Comparison of ENCODE assay signal across 20 cellular contexts in genomic region chr13:104869501-104869900, GRCh38.
A peak's percentile ranks its signal among the peaks of the same experiment; 100 is the strongest.
DNase-seq lines count a peak whose midpoint lies in the region; ATAC-seq and TF ChIP-seq lines count a peak whose summit lies in the region.
"Had no signal": no experiment of that assay in that cellular context is flagged by ENCODE, and none has a peak within 500 bp of the region (broad histone marks: within the 10 kb centered on the region; RNA-seq: fewer than 3 reads in every experiment).

No MANE protein-coding gene starts in this region.

- ATAC-seq in DND-41 (ENCODE audit: insufficient read depth, low read depth) (peak; percentile 95), foreskin keratinocyte (no peak)

- H3K4me2 ChIP-seq in DND-41 (ENCODE audit: insufficient read depth, low read length) (no peak overlapping the region), OCI-LY7 (ENCODE audit: low read length) (no peak overlapping the region)

- DNase-seq in DND-41 (no peak), HL-60 (ENCODE audit: low read depth in 1 of 2, low spot score in 1 of 2) (peak; percentile 57 to 66), SJCRH30 (no peak), foreskin keratinocyte (peak; percentile 17 to 21), NCI-H524 (lab: John Stamatoyannopoulos, UW) (no peak), NCI-H446 treated with DMSO at 0.1 percent for 48 hours (lab: John Stamatoyannopoulos, UW) (no peak), OCI-LY7 (ENCODE audit: low spot score) (no peak)
- no peak for DNase-seq in activated CD4-positive, alpha-beta memory T cell treated with anti-CD3 and anti-CD28 coated beads, Interleukin-2, amount 10 ng/mL, durations not matched to agents 7 days and 5 days
- DNase-seq: activated CD4-positive, CD25-positive, alpha-beta regulatory T cell; activated T-cell treated with anti-CD3 and anti-CD28 coated beads for 4 hours; Caco-2; glutamatergic neuron; GM23248; midbrain; NCI-H1436 treated with DMSO at 0.1 percent for 48 hours; NCI-H345; Peyer's patch had no signal

- H3K79me2 ChIP-seq in DND-41 (ENCODE audit: insufficient read depth, low read length) (no peaks in the 10 kb centered on the region), OCI-LY7 (ENCODE audit: insufficient read depth, low read depth, low read length) (no peaks in the 10 kb centered on the region)

- BruUV-seq in OCI-LY7 (replicated peaks; lab: Mats Ljungman, UMichigan) = no TSS peak

- peaks cover 6% of the 10 kb centered on the region for H3K4me1 Mint-ChIP-seq in activated CD4-positive, alpha-beta memory T cell treated with anti-CD3 and anti-CD28 coated beads, Interleukin-2, amount 10 ng/mL, durations not matched to agents 7 days and 5 days

- POLR2A ChIA-PET in activated CD4-positive, alpha-beta memory T cell treated with anti-CD3 and anti-CD28 coated beads, Interleukin-2, amount 10 ng/mL, durations not matched to agents 7 days and 5 days (lab: Charles Lee) = no interaction called here
- POLR2A ChIA-PET in OCI-LY7 (lab: Charles Lee) = interaction anchor here (0.6 kb wide), 1 partner anchor 1177 kb away, joined by 3 read pairs; no protein-coding TSS in a partner anchor

- H3K27me3 Mint-ChIP-seq in activated CD4-positive, alpha-beta memory T cell treated with anti-CD3 and anti-CD28 coated beads, Interleukin-2, amount 10 ng/mL, durations not matched to agents 7 days and 5 days = no peaks in the 10 kb centered on the region
- H3K27me3 Mint-ChIP-seq: activated naive CD8-positive, alpha-beta T cell; IgD-negative memory B cell had no signal

- no peaks in the 10 kb centered on the region for H3K9me2 ChIP-seq in OCI-LY7 (ENCODE audit: insufficient read depth, low read length)

- H3K4me3 Mint-ChIP-seq in activated CD4-positive, alpha-beta memory T cell treated with anti-CD3 and anti-CD28 coated beads, Interleukin-2, amount 10 ng/mL, durations not matched to agents 7 days and 5 days = no peak overlapping the region
- H3K4me3 Mint-ChIP-seq: activated naive CD8-positive, alpha-beta T cell; IgD-negative memory B cell had no signal

- H3K36me3 Mint-ChIP-seq in activated CD4-positive, alpha-beta memory T cell treated with anti-CD3 and anti-CD28 coated beads, Interleukin-2, amount 10 ng/mL, durations not matched to agents 7 days and 5 days (ENCODE audit: low read depth) = no peaks in the 10 kb centered on the region
- H3K36me3 Mint-ChIP-seq: IgD-negative memory B cell had no signal

- H2AFZ ChIP-seq in DND-41 (ENCODE audit: low read depth, low read length) = no peak overlapping the region
- H2AFZ ChIP-seq in OCI-LY7 (ENCODE audit: low read length) = no peak overlapping the region
- H2AFZ ChIP-seq: GM23248 had no signal

- H3K9me3 ChIP-seq in DND-41 (ENCODE audit: insufficient read depth, low read length, severe bottlenecking) (peaks cover 12% of the 10 kb centered on the region), SJCRH30 (replicated peaks) (0 out of 2 replicates have a peak, but pooled peaks cover 3% of the 10 kb centered on the region), OCI-LY7 (ENCODE audit: low read length) (no peaks in the 10 kb centered on the region)
- H3K9me3 ChIP-seq: Caco-2, Peyer's patch had no signal

- TF ChIP-seq CTCF in DND-41 (IDR thresholded peaks at IDR 0.05; ENCODE audit: borderline replicate concordance, extremely low read depth, low read length, poor library complexity, severe bottlenecking) (no peak), HL-60 (IDR thresholded peaks at IDR 0.05; ENCODE audit: insufficient read depth, low read length) (no peak), foreskin keratinocyte (conservative IDR thresholded peaks at IDR 0.05) (no peak), OCI-LY7 (conservative IDR thresholded peaks at IDR 0.05; ENCODE audit: low read length) (no peak)

- H3K4me3 ChIP-seq in DND-41 (ENCODE audit: low read depth in 1 of 2, low read length in 2 of 2) = no peak overlapping the region
- no peak overlapping the region for H3K4me3 ChIP-seq in HL-60 (replicated peaks; ENCODE audit: insufficient read depth, low read length)
- no peak overlapping the region for H3K4me3 ChIP-seq in SJCRH30
- no peak overlapping the region for H3K4me3 ChIP-seq in OCI-LY7 (ENCODE audit: low read depth, low read length, poor library complexity, severe bottlenecking)
- H3K4me3 ChIP-seq: GM23248, Peyer's patch had no signal

- H3K36me3 ChIP-seq in DND-41 (ENCODE audit: insufficient read depth, low read length) = no peaks in the 10 kb centered on the region
- no peaks in the 10 kb centered on the region for H3K36me3 ChIP-seq in SJCRH30
- no peaks in the 10 kb centered on the region for H3K36me3 ChIP-seq in OCI-LY7 (ENCODE audit: insufficient read depth, low read length)
- H3K36me3 ChIP-seq: Peyer's patch had no signal

- H4K20me1 ChIP-seq in DND-41 (ENCODE audit: insufficient read depth, low read length) (no peaks in the 10 kb centered on the region), OCI-LY7 (ENCODE audit: insufficient read depth, low read length) (no peaks in the 10 kb centered on the region)

- H3K27ac ChIP-seq in DND-41 (ENCODE audit: low read length) = peak overlapping the region; percentile 51; the same call in 1 of the 2 replicates
- H3K27ac ChIP-seq in HL-60 (replicated peaks) = peak overlapping the region; percentile 64
- H3K27ac ChIP-seq in SJCRH30 = peak overlapping the region; percentile 29
- no peak overlapping the region for H3K27ac ChIP-seq in foreskin keratinocyte
- no peak overlapping the region for H3K27ac ChIP-seq in OCI-LY7 (ENCODE audit: low read depth, low read length, poor library complexity, severe bottlenecking)
- H3K27ac ChIP-seq: epithelial cell of prostate, GM23248, Peyer's patch had no signal

- H3K9ac ChIP-seq in DND-41 (ENCODE audit: low read depth, low read length) = no peak overlapping the region
- H3K9ac ChIP-seq: GM23248 had no signal

- intact Hi-C loops in OCI-LY7 (cut with micrococcal nuclease; ENCODE audit: unreplicated experiment) = no loop called here

- H3K4me1 ChIP-seq in DND-41 (ENCODE audit: insufficient read depth, low read length) (peaks cover 60% of the 10 kb centered on the region), SJCRH30 (0 out of 2 replicates have a peak, but pooled peaks cover 4% of the 10 kb centered on the region), foreskin keratinocyte (no peaks in the 10 kb centered on the region), OCI-LY7 (ENCODE audit: insufficient read depth, low read length, poor library complexity, severe bottlenecking) (no peaks in the 10 kb centered on the region)
- H3K4me1 ChIP-seq: Caco-2, Peyer's patch had no signal

- CTCF ChIA-PET in activated CD4-positive, alpha-beta memory T cell treated with anti-CD3 and anti-CD28 coated beads, Interleukin-2, amount 10 ng/mL, durations not matched to agents 7 days and 5 days (lab: Charles Lee) = no interaction called here
- CTCF ChIA-PET in OCI-LY7 (lab: Charles Lee; ENCODE audit: unreplicated experiment) = no interaction called here

- no peaks in the 10 kb centered on the region for H3K27me3 ChIP-seq in DND-41 (ENCODE audit: insufficient read depth, low read length, poor library complexity)
- H3K27me3 ChIP-seq in HL-60 (ENCODE audit: insufficient read depth, poor library complexity, severe bottlenecking) = no peaks in the 10 kb centered on the region
- H3K27me3 ChIP-seq in SJCRH30 = no peaks in the 10 kb centered on the region
- no peaks in the 10 kb centered on the region for H3K27me3 ChIP-seq in foreskin keratinocyte
- H3K27me3 ChIP-seq: Peyer's patch had no signal

- H3K27ac Mint-ChIP-seq in activated CD4-positive, alpha-beta memory T cell treated with anti-CD3 and anti-CD28 coated beads, Interleukin-2, amount 10 ng/mL, durations not matched to agents 7 days and 5 days = no peak overlapping the region
- H3K27ac Mint-ChIP-seq: activated naive CD8-positive, alpha-beta T cell; IgD-negative memory B cell had no signal

- no peaks in the 10 kb centered on the region for H3K9me3 Mint-ChIP-seq in activated CD4-positive, alpha-beta memory T cell treated with anti-CD3 and anti-CD28 coated beads, Interleukin-2, amount 10 ng/mL, durations not matched to agents 7 days and 5 days

Comparison
In these comparisons a context has a peak if more than half of its experiments do, and no peak if none do; other contexts are left out.
1. DNase-seq: peak in HL-60 (2 of 2) and foreskin keratinocyte (2 of 2); none in DND-41 (single experiment), SJCRH30 (0 of 2), activated CD4-positive, alpha-beta memory T cell treated with anti-CD3 and anti-CD28 coated beads, Interleukin-2, amount 10 ng/mL, durations not matched to agents 7 days and 5 days (single experiment), NCI-H524 (0 of 2), NCI-H446 treated with DMSO at 0.1 percent for 48 hours (single experiment) and OCI-LY7 (single experiment).
2. H3K27ac ChIP-seq: peak in DND-41 (single experiment), HL-60 (single experiment) and SJCRH30 (single experiment); none in foreskin keratinocyte (single experiment) and OCI-LY7 (single experiment).